In genomic region chr6:159844737-159845645, GRCh38 we compare ENCODE assay signal across 25 cellular contexts. TPM values are rescaled to one million over a fixed set of nuclear protein-coding genes. Genes with fewer than 3 reads are reported as not detected.
A peak's percentile ranks its signal among the peaks of the same experiment; 100 is the strongest.
DNase-seq lines count a peak whose midpoint lies in the region; ATAC-seq and TF ChIP-seq lines count a peak whose summit lies in the region.
"Had no signal": no experiment of that assay in that cellular context is flagged by ENCODE, and none has a peak within 500 bp of the region (broad histone marks: within the 10 kb centered on the region; RNA-seq: fewer than 3 reads in every experiment).

No MANE protein-coding gene starts in this region.

- POLR2A ChIA-PET in Panc1 (lab: Charles Lee) = no interaction called here
- POLR2A ChIA-PET in CD8-positive, alpha-beta memory T cell (lab: Charles Lee) = no interaction called here

- no peak for TF ChIP-seq POLR2A in gastrocnemius medialis (IDR thresholded peaks at IDR 0.05)

- H3K4me3 Mint-ChIP-seq in CD8-positive, alpha-beta memory T cell = no peak overlapping the region
- H3K4me3 Mint-ChIP-seq: activated naive CD8-positive, alpha-beta T cell treated with anti-CD3 and anti-CD28 coated beads, Interleukin-2, amount 10 ng/mL, durations not matched to agents 7 days and 5 days; H9; stimulated activated memory B cell treated with anti-CD40 and anti-IgM and Interleukin-4, amounts not matched to agents 10 μg/mL and 1 μg/mL and 100 μg/mL, for 72 hours; WTC11 had no signal

- H3K4me1 Mint-ChIP-seq in CD8-positive, alpha-beta memory T cell = no peaks in the 10 kb centered on the region

- H3K36me3 Mint-ChIP-seq in CD8-positive, alpha-beta memory T cell = peaks cover 0 to 1% (median 0%) of the 10 kb centered on the region in 3 donors
- H3K36me3 Mint-ChIP-seq: activated naive CD8-positive, alpha-beta T cell treated with anti-CD3 and anti-CD28 coated beads, Interleukin-2, amount 10 ng/mL, durations not matched to agents 7 days and 5 days; stimulated activated memory B cell treated with anti-CD40 and anti-IgM and Interleukin-4, amounts not matched to agents 10 μg/mL and 1 μg/mL and 100 μg/mL, for 72 hours had no signal

- H3K27me3 ChIP-seq in Panc1 (ENCODE audit: control insufficient read depth, insufficient read depth, low read length) (no peaks in the 10 kb centered on the region), gastrocnemius medialis (no peaks in the 10 kb centered on the region)
- H3K27me3 ChIP-seq in CD8-positive, alpha-beta memory T cell (ENCODE audit: insufficient read depth, low read length, poor library complexity, severe bottlenecking) = no peaks in the 10 kb centered on the region
- H3K27me3 ChIP-seq: dorsolateral prefrontal cortex had no signal

- CTCF ChIA-PET in Panc1 (lab: Charles Lee) = no interaction called here
- CTCF ChIA-PET in CD8-positive, alpha-beta memory T cell (lab: Charles Lee) = interaction anchor here (1.6 kb wide), 1 partner anchor 55 kb away, joined by 3 read pairs; the partner anchor contains the start of gene TCP1

- H3K4me3 ChIP-seq in Panc1 (ENCODE audit: low read depth in 2 of 2, low read length in 2 of 2) (no peak overlapping the region), gastrocnemius medialis (no peak overlapping the region)
- no peak overlapping the region for H3K4me3 ChIP-seq in CD8-positive, alpha-beta memory T cell (ENCODE audit: low read length)
- H3K4me3 ChIP-seq: dorsolateral prefrontal cortex had no signal

- ATAC-seq in Panc1 = 0 out of 2 replicates have a peak, but pooled peaks have one; percentile 37
- ATAC-seq in gastrocnemius medialis = peak; percentile 86 to 93
- ATAC-seq in HG02870 (IDR thresholded peaks at IDR 0.05; ENCODE audit: unreplicated experiment) = no peak
- ATAC-seq: stimulated activated memory B cell treated with anti-CD40 and anti-IgM and Interleukin-4, amounts not matched to agents 10 μg/mL and 1 μg/mL and 100 μg/mL, for 72 hours; WTC11 had no signal

- intact Hi-C loops in Panc1 (cut with micrococcal nuclease; ENCODE audit: unreplicated experiment) = no loop called here
- intact Hi-C loops in gastrocnemius medialis (cut with DNase I; ENCODE audit: low total_unique reads) = no loop called here

- H3K9me3 Mint-ChIP-seq in CD8-positive, alpha-beta memory T cell = peaks cover 0 to 8% (median 4%) of the 10 kb centered on the region in 5 donors
- H3K9me3 Mint-ChIP-seq: activated T-helper 2 cell treated with anti-CD3 and anti-CD28 coated beads, Interferon-gamma antibody, Interleukin-2, Interleukin-4, amounts not matched to agents 10 μg/mL and 5 μg/mL and 100 μg/mL, durations not matched to agents 14 hours and 24 hours and 36 hours had no signal

- H3K4me1 ChIP-seq in Panc1 (ENCODE audit: control insufficient read depth, insufficient read depth, low read length) = no peaks in the 10 kb centered on the region
- H3K4me1 ChIP-seq in gastrocnemius medialis = peaks cover 0 to 7% of the 10 kb centered on the region in 2 donors
- no peaks in the 10 kb centered on the region for H3K4me1 ChIP-seq in CD8-positive, alpha-beta memory T cell (ENCODE audit: insufficient read depth, low read length)

- H3K27ac ChIP-seq in Panc1 (ENCODE audit: low read length) (no peak overlapping the region), gastrocnemius medialis (peak overlapping the region in 1 of 4 donors; percentile 39)
- no peak overlapping the region for H3K27ac ChIP-seq in CD8-positive, alpha-beta memory T cell (ENCODE audit: low read depth, low read length)
- H3K27ac ChIP-seq: dorsolateral prefrontal cortex had no signal

- H3K36me3 ChIP-seq in Panc1 (ENCODE audit: control insufficient read depth, insufficient read depth, low read length) (no peaks in the 10 kb centered on the region), gastrocnemius medialis (no peaks in the 10 kb centered on the region)
- no peaks in the 10 kb centered on the region for H3K36me3 ChIP-seq in CD8-positive, alpha-beta memory T cell (ENCODE audit: insufficient read depth, low read length)

- in situ Hi-C loops in Panc1 (cut with HindIII; ENCODE audit: low pct_unique_long_range_greater_than_20kb, low sequenced_read_pairs) (no loop called here), gastrocnemius medialis (cut with MboI; ENCODE audit: low sequenced_read_pairs in 4 of 4) (no loop called here)

- DNase-seq in NCI-H2196 (lab: John Stamatoyannopoulos, UW; ENCODE audit: unreplicated experiment) (peak; percentile 10), NCI-H2196 treated with DMSO at 0.1 percent for 48 hours (lab: John Stamatoyannopoulos, UW; ENCODE audit: unreplicated experiment) (no peak), NCI-H2029 treated with DMSO at 0.1 percent for 48 hours (lab: John Stamatoyannopoulos, UW) (peak; percentile 97), Panc1 (ENCODE audit: low read depth, low spot score) (no peak), gastrocnemius medialis (peak in 1 of 2 donors; percentile 16), dedifferentiated amniotic fluid mesenchymal stem cell (ENCODE audit: extremely low spot score) (no peak)
- no peak for DNase-seq in CD8-positive, alpha-beta memory T cell
- DNase-seq: activated CD4-positive, alpha-beta T cell treated with anti-CD3 and anti-CD28 coated beads, Interleukin-2, amount 50 U/mL, for 1 hour; activated CD8-positive, alpha-beta memory T cell treated with anti-CD3 and anti-CD28 coated beads, Interleukin-2, amount 50 U/mL, for 4 hours; activated naive CD8-positive, alpha-beta T cell treated with anti-CD3 and anti-CD28 coated beads, Interleukin-2, amount 10 ng/mL, durations not matched to agents 7 days and 5 days; dorsolateral prefrontal cortex; H9; MV-4-11; NCI-H82; T1000 had no signal

- H3K27me3 Mint-ChIP-seq in CD8-positive, alpha-beta memory T cell = peaks cover 1 to 14% of the 10 kb centered on the region in 2 donors
- H3K27me3 Mint-ChIP-seq: activated naive CD8-positive, alpha-beta T cell treated with anti-CD3 and anti-CD28 coated beads, Interleukin-2, amount 10 ng/mL, durations not matched to agents 7 days and 5 days had no signal

- no TSS peak for BruUV-seq in Panc1 (replicated peaks; lab: Mats Ljungman, UMichigan)

- TF ChIP-seq CTCF in Panc1 (IDR thresholded peaks at IDR 0.05) (no peak), gastrocnemius medialis (IDR thresholded peaks at IDR 0.05 in 4 of 5, conservative IDR thresholded peaks at IDR 0.05 in 1 of 5) (no peak)

- H3K27ac Mint-ChIP-seq in CD8-positive, alpha-beta memory T cell = no peak overlapping the region
- H3K27ac Mint-ChIP-seq: activated T-helper 2 cell treated with anti-CD3 and anti-CD28 coated beads, Interferon-gamma antibody, Interleukin-2, Interleukin-4, amounts not matched to agents 10 μg/mL and 5 μg/mL and 100 μg/mL, durations not matched to agents 14 hours and 24 hours and 36 hours; H9; stimulated activated memory B cell treated with anti-CD40 and anti-IgM and Interleukin-4, amounts not matched to agents 10 μg/mL and 1 μg/mL and 100 μg/mL, for 72 hours; WTC11 had no signal

- H3K9me3 ChIP-seq in Panc1 (ENCODE audit: control insufficient read depth, insufficient read depth, low read depth, low read length) (no peaks in the 10 kb centered on the region), gastrocnemius medialis (no peaks in the 10 kb centered on the region)
- no peaks in the 10 kb centered on the region for H3K9me3 ChIP-seq in CD8-positive, alpha-beta memory T cell (ENCODE audit: low read length)

RNA-seq across cellular contexts. Expression of gene PNLDC1, which starts 44.9 kb away (rescaled TPM):
- total RNA-seq in Panc1 (2021; ENCODE audit: unreplicated experiment) = not detected
- polyA plus RNA-seq in Panc1 (2012; ENCODE audit: insufficient read length) = not detected
- total RNA-seq in gastrocnemius medialis = not detected
- total RNA-seq in CD8-positive, alpha-beta memory T cell = under 1 TPM; 0.39 to 0.80 TPM
- polyA plus RNA-seq in CD8-positive, alpha-beta memory T cell = not detected
- total RNA-seq: endothelial cell of umbilical vein, H9, kidney epithelial cell, lung microvascular endothelial cell, OCI-LY7, urinary bladder had no signal
- polyA plus RNA-seq: endothelial cell of umbilical vein had no signal

RNA-seq across cellular contexts. Expression of gene MAS1, which starts 45.8 kb away (rescaled TPM):
- total RNA-seq in Panc1 (2021; ENCODE audit: unreplicated experiment) (not detected), gastrocnemius medialis (not detected)
- polyA plus RNA-seq in Panc1 (2012; ENCODE audit: insufficient read length) = not detected
- not detected for total RNA-seq in CD8-positive, alpha-beta memory T cell
- polyA plus RNA-seq in CD8-positive, alpha-beta memory T cell = not detected
- total RNA-seq: activated naive CD8-positive, alpha-beta T cell treated with anti-CD3 and anti-CD28 coated beads, Interleukin-2, amount 10 ng/mL, durations not matched to agents 7 days and 5 days; activated T-helper 2 cell treated with anti-CD3 and anti-CD28 coated beads, Interferon-gamma antibody, Interleukin-2, Interleukin-4, amounts not matched to agents 10 μg/mL and 5 μg/mL and 100 μg/mL, durations not matched to agents 14 hours and 24 hours and 36 hours; Daoy; endothelial cell of umbilical vein; kidney epithelial cell; lung microvascular endothelial cell had no signal
- polyA plus RNA-seq: endothelial cell of umbilical vein, urinary bladder had no signal

RNA-seq across cellular contexts. Expression of gene MRPL18, which starts 54.7 kb away (rescaled TPM):
- total RNA-seq in Panc1 (2021; ENCODE audit: unreplicated experiment) = 98.4 TPM
- polyA plus RNA-seq in Panc1 (2012; ENCODE audit: insufficient read length) = 97.1 TPM
- total RNA-seq in gastrocnemius medialis = 100 to 1,000 TPM in 1 of 4 donors, 10 to 100 TPM in 3; 54.0 to 122 (median 69.0) TPM
- total RNA-seq in CD8-positive, alpha-beta memory T cell = 100 to 1,000 TPM; 129 to 130 TPM
- 101 TPM for polyA plus RNA-seq in CD8-positive, alpha-beta memory T cell

RNA-seq across cellular contexts. Expression of gene TCP1, which starts 55.6 kb away (rescaled TPM):
- 340 TPM for total RNA-seq in Panc1 (2021; ENCODE audit: unreplicated experiment)
- polyA plus RNA-seq in Panc1 (2012; ENCODE audit: insufficient read length) = 402 TPM
- 100 to 1,000 TPM; 135 to 256 (median 166) TPM for total RNA-seq in gastrocnemius medialis
- 100 to 1,000 TPM; 589 to 617 TPM for total RNA-seq in CD8-positive, alpha-beta memory T cell
- polyA plus RNA-seq in CD8-positive, alpha-beta memory T cell = 98.2 TPM

Comparison
In these comparisons a context has a peak if more than half of its experiments do, and no peak if none do; other contexts are left out.
1. DNase-seq: peak in NCI-H2196 (single experiment) and NCI-H2029 treated with DMSO at 0.1 percent for 48 hours (single experiment); none in NCI-H2196 treated with DMSO at 0.1 percent for 48 hours (single experiment), Panc1 (single experiment), dedifferentiated amniotic fluid mesenchymal stem cell (single experiment) and CD8-positive, alpha-beta memory T cell (0 of 5).